16 cellular contexts compared by ENCODE assay signal in genomic region chr1:155188268-155188667, GRCh38. TPM values are rescaled to one million over a fixed set of nuclear protein-coding genes. Genes with fewer than 3 reads are reported as not detected.
A peak's percentile ranks its signal among the peaks of the same experiment; 100 is the strongest.
DNase-seq lines count a peak whose midpoint lies in the region; ATAC-seq and TF ChIP-seq lines count a peak whose summit lies in the region.
"Had no signal": no experiment of that assay in that cellular context is flagged by ENCODE, and none has a peak within 500 bp of the region (broad histone marks: within the 10 kb centered on the region; RNA-seq: fewer than 3 reads in every experiment).

No MANE protein-coding gene starts in this region.

- H3K27me3 Mint-ChIP-seq in activated naive CD8-positive, alpha-beta T cell treated with anti-CD3 and anti-CD28 coated beads for 36 hours: peaks cover under 1% of the 10 kb centered on the region

- no peak overlapping the region for H3K27ac ChIP-seq in OCI-LY7 (ENCODE audit: low read depth, low read length, poor library complexity, severe bottlenecking)
- H3K27ac ChIP-seq: dorsolateral prefrontal cortex, right lobe of liver had no signal

- POLR2A ChIA-PET in OCI-LY7 (lab: Charles Lee): no interaction called here

- H3K36me3 ChIP-seq in mucosa of stomach (ENCODE audit: control insufficient read depth, insufficient read depth, low read length) (peaks cover 28% of the 10 kb centered on the region), OCI-LY7 (ENCODE audit: insufficient read depth, low read length) (no peaks in the 10 kb centered on the region)
- H3K36me3 ChIP-seq: right lobe of liver had no signal

- CTCF ChIA-PET in OCI-LY7 (lab: Charles Lee; ENCODE audit: unreplicated experiment): no interaction called here

- H3K4me3 ChIP-seq in mucosa of stomach (ENCODE audit: low read length) (peak overlapping the region; percentile 52), OCI-LY7 (ENCODE audit: low read depth, low read length, poor library complexity, severe bottlenecking) (no peak overlapping the region)
- H3K4me3 ChIP-seq: BLaER1 treated with 17β-estradiol and CSF1 and Interleukin-3, amounts not matched to agents 10 nM and 100 nM; dorsolateral prefrontal cortex; K562; right lobe of liver had no signal

- BruUV-seq in OCI-LY7 (replicated peaks; lab: Mats Ljungman, UMichigan): no TSS peak

- peak overlapping the region; percentile 88 for H3K9ac ChIP-seq in mucosa of stomach (ENCODE audit: low read length)

- intact Hi-C loops in OCI-LY7 (cut with micrococcal nuclease; ENCODE audit: unreplicated experiment): no loop called here

- no peak for ATAC-seq in GM21786 (IDR thresholded peaks at IDR 0.05; ENCODE audit: unreplicated experiment)
- ATAC-seq: K562, right lobe of liver had no signal

- no peak overlapping the region for H2AFZ ChIP-seq in OCI-LY7 (ENCODE audit: low read length)

- H3K27me3 ChIP-seq in mucosa of stomach (ENCODE audit: control insufficient read depth, insufficient read depth, low read length): no peaks in the 10 kb centered on the region
- H3K27me3 ChIP-seq: BLaER1 treated with 17β-estradiol and CSF1 and Interleukin-3, amounts not matched to agents 10 nM and 100 nM; dorsolateral prefrontal cortex; right lobe of liver had no signal

- TF ChIP-seq CTCF in OCI-LY7 (conservative IDR thresholded peaks at IDR 0.05; ENCODE audit: low read length): no peak

- H3K4me1 ChIP-seq in mucosa of stomach (ENCODE audit: control insufficient read depth, insufficient read depth, low read length) (peaks cover 39% of the 10 kb centered on the region), OCI-LY7 (ENCODE audit: insufficient read depth, low read length, poor library complexity, severe bottlenecking) (peaks cover 24% of the 10 kb centered on the region)

- no peaks in the 10 kb centered on the region for H3K9me2 ChIP-seq in OCI-LY7 (ENCODE audit: insufficient read depth, low read length)

- peak overlapping the region; percentile 65 for H3K27ac Mint-ChIP-seq in activated naive CD8-positive, alpha-beta T cell treated with anti-CD3 and anti-CD28 coated beads for 36 hours

- H3K79me2 ChIP-seq in OCI-LY7 (ENCODE audit: insufficient read depth, low read depth, low read length): no peaks in the 10 kb centered on the region

- H3K9me3 ChIP-seq in mucosa of stomach (ENCODE audit: control insufficient read depth, low read length) (no peaks in the 10 kb centered on the region), OCI-LY7 (ENCODE audit: low read length) (no peaks in the 10 kb centered on the region)
- H3K9me3 ChIP-seq: BLaER1 treated with 17β-estradiol and CSF1 and Interleukin-3, amounts not matched to agents 10 nM and 100 nM; right lobe of liver had no signal

- H3K4me2 ChIP-seq in OCI-LY7 (ENCODE audit: low read length): no peak overlapping the region

- H3K4me3 Mint-ChIP-seq in activated naive CD8-positive, alpha-beta T cell treated with anti-CD3 and anti-CD28 coated beads for 36 hours: no peak overlapping the region

- peak; percentile 12 for DNase-seq in 8988T
- DNase-seq in COLO668 (lab: John Stamatoyannopoulos, UW; ENCODE audit: unreplicated experiment): peak; percentile 23
- DNase-seq in activated naive CD8-positive, alpha-beta T cell treated with anti-CD3 and anti-CD28 coated beads for 36 hours: no peak
- no peak for DNase-seq in cortex of kidney (lab: John Stamatoyannopoulos, UW)
- no peak for DNase-seq in NCI-H524 treated with DMSO at 0.1 percent for 48 hours (lab: John Stamatoyannopoulos, UW)
- no peak for DNase-seq in OCI-LY7 (ENCODE audit: low spot score)
- DNase-seq: activated CD4-positive, alpha-beta T cell treated with anti-CD3 and anti-CD28 coated beads, Interleukin-2, amount 50 U/mL, for 4 hours; dorsolateral prefrontal cortex; NCI-H1417; stimulated activated CD4-positive, alpha-beta T cell treated with anti-CD3 and anti-CD28 coated beads, Interleukin-4, amount 100 ng/mL, for 24 hours; stimulated activated naive CD4-positive, alpha-beta T cell had no signal

- H3K9me3 Mint-ChIP-seq in activated naive CD8-positive, alpha-beta T cell treated with anti-CD3 and anti-CD28 coated beads for 36 hours: no peaks in the 10 kb centered on the region

- H3K36me3 Mint-ChIP-seq in activated naive CD8-positive, alpha-beta T cell treated with anti-CD3 and anti-CD28 coated beads for 36 hours: no peaks in the 10 kb centered on the region

- no peaks in the 10 kb centered on the region for H4K20me1 ChIP-seq in OCI-LY7 (ENCODE audit: insufficient read depth, low read length)

- H3K4me1 Mint-ChIP-seq in activated naive CD8-positive, alpha-beta T cell treated with anti-CD3 and anti-CD28 coated beads for 36 hours: peaks cover 16% of the 10 kb centered on the region

RNA-seq across cellular contexts. Expression of gene TRIM46, which starts 14.6 kb away (rescaled TPM):
- 1 to 10 TPM; 4.6 to 4.9 TPM for total RNA-seq in activated naive CD8-positive, alpha-beta T cell treated with anti-CD3 and anti-CD28 coated beads for 36 hours
- total RNA-seq in OCI-LY7 (2014; rRNA removed; shearing (Covaris generic)): 1.3 and 3.1 TPM in 2 replicates
- 3.9 and 4.5 TPM in 2 replicates for total RNA-seq in OCI-LY7 (2022)

RNA-seq across cellular contexts. Expression of gene KRTCAP2, which starts 15.2 kb away (rescaled TPM):
- total RNA-seq in activated naive CD8-positive, alpha-beta T cell treated with anti-CD3 and anti-CD28 coated beads for 36 hours: 100 to 1,000 TPM; 135 to 145 TPM
- total RNA-seq in OCI-LY7 (2014; rRNA removed; shearing (Covaris generic)): 80.5 and 128 TPM in 2 replicates
- total RNA-seq in OCI-LY7 (2022): 141 and 166 TPM in 2 replicates

RNA-seq across cellular contexts. Expression of gene THBS3, which starts 19.4 kb away (rescaled TPM):
- 1 to 10 TPM; 7.4 to 9.3 TPM for total RNA-seq in activated naive CD8-positive, alpha-beta T cell treated with anti-CD3 and anti-CD28 coated beads for 36 hours
- total RNA-seq in OCI-LY7 (2014; rRNA removed; shearing (Covaris generic)): 6.9 and 11.1 TPM in 2 replicates
- total RNA-seq in OCI-LY7 (2022): 28.7 and 37.1 TPM in 2 replicates

RNA-seq across cellular contexts. Expression of gene MTX1, which starts 20.2 kb away (rescaled TPM):
- total RNA-seq in activated naive CD8-positive, alpha-beta T cell treated with anti-CD3 and anti-CD28 coated beads for 36 hours: 10 to 100 TPM; 68.0 to 72.5 TPM
- total RNA-seq in OCI-LY7 (2014; rRNA removed; shearing (Covaris generic)): 67.6 and 70.2 TPM in 2 replicates
- total RNA-seq in OCI-LY7 (2022): 43.9 and 45.7 TPM in 2 replicates

RNA-seq across cellular contexts. Expression of gene DPM3, which starts 47.9 kb away (rescaled TPM):
- total RNA-seq in activated naive CD8-positive, alpha-beta T cell treated with anti-CD3 and anti-CD28 coated beads for 36 hours: 10 to 100 TPM; 26.8 to 29.2 TPM
- 32.5 and 41.8 TPM in 2 replicates for total RNA-seq in OCI-LY7 (2014; rRNA removed; shearing (Covaris generic))
- total RNA-seq in OCI-LY7 (2022): 56.2 and 65.9 TPM in 2 replicates

Comparison
In these comparisons a context has a peak if more than half of its experiments do, and no peak if none do; other contexts are left out.
1. DNase-seq: peak in 8988T (single experiment) and COLO668 (single experiment); none in activated naive CD8-positive, alpha-beta T cell treated with anti-CD3 and anti-CD28 coated beads for 36 hours (single experiment), cortex of kidney (single experiment), NCI-H524 treated with DMSO at 0.1 percent for 48 hours (single experiment) and OCI-LY7 (single experiment).